7 cellular contexts compared by ENCODE assay signal in genomic region chr12:14332482-14332881, GRCh38.
"Had no signal": no experiment of that assay in that cellular context is flagged by ENCODE, and none has a peak within 500 bp of the region (broad histone marks: within the 10 kb centered on the region; RNA-seq: fewer than 3 reads in every experiment).

No MANE protein-coding gene starts in this region.

- H3K4me2 ChIP-seq: KMS-11 had no signal

- ATAC-seq: HepG2 had no signal

- H3K9ac ChIP-seq: KMS-11 had no signal

- FAIRE-seq: HepG2, HTR-8/SVneo had no signal

- H3K27ac ChIP-seq: HL-60, KMS-11 had no signal

- DNase-seq: IMR-90, KBM-7, KG1 had no signal
